Comparison of ENCODE assay signal across 9 cellular contexts in the genomic region with DNA sequence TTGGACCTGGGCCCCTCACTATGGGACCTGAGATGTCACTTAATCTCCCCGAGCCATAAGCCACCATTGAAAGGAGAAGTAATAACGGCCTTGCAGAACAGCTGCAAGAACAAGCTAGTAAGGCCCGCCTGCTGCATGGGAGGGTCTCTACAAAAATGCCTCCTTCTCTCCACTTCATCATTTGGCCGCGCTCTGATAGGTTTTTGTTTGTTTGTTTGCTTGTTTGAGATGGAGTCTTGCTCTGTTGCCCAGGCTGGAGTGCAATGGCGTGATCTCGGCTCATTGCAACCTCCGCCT.
A peak's percentile ranks its signal among the peaks of the same experiment; 100 is the strongest.
DNase-seq lines count a peak whose midpoint lies in the region; ATAC-seq and TF ChIP-seq lines count a peak whose summit lies in the region.
"Had no signal": no experiment of that assay in that cellular context is flagged by ENCODE, and none has a peak within 500 bp of the region (broad histone marks: within the 10 kb centered on the region; RNA-seq: fewer than 3 reads in every experiment).

No MANE protein-coding gene starts in this region.

- no peak overlapping the region for H3K4me3 ChIP-seq in CD4-positive, CD25-positive, alpha-beta regulatory T cell (ENCODE audit: low read depth, low read length)
- H3K4me3 ChIP-seq in HL-60 (replicated peaks; ENCODE audit: insufficient read depth, low read length) (no peak overlapping the region), neural progenitor cell (no peak overlapping the region)
- H3K4me3 ChIP-seq: HAP-1, Peyer's patch had no signal

- no peaks in the 10 kb centered on the region for H3K36me3 Mint-ChIP-seq in CD4-positive, CD25-positive, alpha-beta regulatory T cell
- H3K36me3 Mint-ChIP-seq in T-helper 17 cell (ENCODE audit: low read depth) (no peaks in the 10 kb centered on the region), neural progenitor cell (no peaks in the 10 kb centered on the region)

- H3K27ac ChIP-seq in CD4-positive, CD25-positive, alpha-beta regulatory T cell (ENCODE audit: insufficient read depth, low read length, poor library complexity, severe bottlenecking): no peak overlapping the region
- H3K27ac ChIP-seq in HL-60 (replicated peaks): peak overlapping the region; percentile 8; the same call in 1 of the 2 replicates
- no peak overlapping the region for H3K27ac ChIP-seq in neural progenitor cell
- H3K27ac ChIP-seq: Peyer's patch had no signal

- no peak overlapping the region for H3K4me2 ChIP-seq in neural progenitor cell

- H3K9me3 ChIP-seq in CD4-positive, CD25-positive, alpha-beta regulatory T cell (ENCODE audit: control insufficient read depth in 2 of 2, low read length in 2 of 2): no peaks in the 10 kb centered on the region
- H3K9me3 ChIP-seq in T-helper 17 cell (ENCODE audit: control insufficient read depth, low read length, poor library complexity, severe bottlenecking): no peaks in the 10 kb centered on the region
- H3K9me3 ChIP-seq in neural progenitor cell (ENCODE audit: low read depth): no peaks in the 10 kb centered on the region
- H3K9me3 ChIP-seq: HAP-1, Peyer's patch had no signal

- no peak overlapping the region for H3K27ac Mint-ChIP-seq in CD4-positive, CD25-positive, alpha-beta regulatory T cell
- H3K27ac Mint-ChIP-seq in T-helper 17 cell (peak overlapping the region; percentile 74), neural progenitor cell (peak overlapping the region; percentile 72)

- no peak for TF ChIP-seq CTCF in HL-60 (IDR thresholded peaks at IDR 0.05; ENCODE audit: insufficient read depth, low read length)
- no peak for TF ChIP-seq CTCF in neural progenitor cell (IDR thresholded peaks at IDR 0.05)

- H2AFZ ChIP-seq in neural progenitor cell (replicated peaks): no peak overlapping the region

- H4K20me1 ChIP-seq in neural progenitor cell (ENCODE audit: low read depth): no peaks in the 10 kb centered on the region

- no peak for ATAC-seq in CD4-positive, CD25-positive, alpha-beta regulatory T cell (ENCODE audit: low read depth in 2 of 2)
- ATAC-seq in T-helper 17 cell: no peak
- no peak for ATAC-seq in left lobe of liver

- DNase-seq in CD4-positive, CD25-positive, alpha-beta regulatory T cell: no peak
- DNase-seq in HL-60 (ENCODE audit: low read depth in 1 of 2, low spot score in 1 of 2) (peak in 1 of 2 experiments; percentile 52), T-helper 17 cell (no peak), neural progenitor cell (ENCODE audit: low spot score) (no peak), left lobe of liver (ENCODE audit: low spot score) (no peak), retina (no peak)
- DNase-seq in activated effector memory CD4-positive, alpha-beta T cell treated with anti-CD3 and anti-CD28 coated beads, Interleukin-2, amount 50 U/mL, for 16 hours: no peak

- H3K9ac ChIP-seq in neural progenitor cell: no peak overlapping the region

- H3F3A ChIP-seq in neural progenitor cell (ENCODE audit: low read depth): peaks cover 5% of the 10 kb centered on the region

- peaks cover 27% of the 10 kb centered on the region for H3K4me1 ChIP-seq in CD4-positive, CD25-positive, alpha-beta regulatory T cell (ENCODE audit: control insufficient read depth, insufficient read depth, low read length, poor library complexity, severe bottlenecking)
- H3K4me1 ChIP-seq in neural progenitor cell: peaks cover 16% of the 10 kb centered on the region
- H3K4me1 ChIP-seq: HAP-1 had no signal

- H3K4me1 Mint-ChIP-seq in CD4-positive, CD25-positive, alpha-beta regulatory T cell: peaks cover 27 to 45% (median 31%) of the 10 kb centered on the region in 4 donors
- H3K4me1 Mint-ChIP-seq in T-helper 17 cell (peaks cover 33% of the 10 kb centered on the region), neural progenitor cell (peaks cover 53% of the 10 kb centered on the region)

- no peaks in the 10 kb centered on the region for H3K36me3 ChIP-seq in CD4-positive, CD25-positive, alpha-beta regulatory T cell (ENCODE audit: control insufficient read depth, insufficient read depth, low read length)
- H3K36me3 ChIP-seq in neural progenitor cell: no peaks in the 10 kb centered on the region
- H3K36me3 ChIP-seq: HAP-1, Peyer's patch had no signal

- H3K27me3 ChIP-seq in CD4-positive, CD25-positive, alpha-beta regulatory T cell (ENCODE audit: control insufficient read depth, insufficient read depth, low read length): no peaks in the 10 kb centered on the region
- H3K27me3 ChIP-seq in HL-60 (ENCODE audit: insufficient read depth, poor library complexity, severe bottlenecking): no peaks in the 10 kb centered on the region
- H3K27me3 ChIP-seq in neural progenitor cell: no peaks in the 10 kb centered on the region
- H3K27me3 ChIP-seq: Peyer's patch had no signal

- no peaks in the 10 kb centered on the region for H3K9me3 Mint-ChIP-seq in CD4-positive, CD25-positive, alpha-beta regulatory T cell
- H3K9me3 Mint-ChIP-seq in neural progenitor cell: no peaks in the 10 kb centered on the region

- no peaks in the 10 kb centered on the region for H3K27me3 Mint-ChIP-seq in CD4-positive, CD25-positive, alpha-beta regulatory T cell
- H3K27me3 Mint-ChIP-seq in T-helper 17 cell: no peaks in the 10 kb centered on the region
- H3K27me3 Mint-ChIP-seq in neural progenitor cell (ENCODE audit: insufficient read depth, low read depth): peaks cover 9% of the 10 kb centered on the region

- H3K79me2 ChIP-seq in neural progenitor cell (ENCODE audit: low read depth): no peaks in the 10 kb centered on the region

- peak overlapping the region in 3 of 4 donors; percentile 38 to 62 (median 52) for H3K4me3 Mint-ChIP-seq in CD4-positive, CD25-positive, alpha-beta regulatory T cell
- no peak overlapping the region for H3K4me3 Mint-ChIP-seq in T-helper 17 cell
- H3K4me3 Mint-ChIP-seq in neural progenitor cell: no peak overlapping the region

Comparison
In these comparisons a context has a peak if more than half of its experiments do, and no peak if none do; other contexts are left out.
1. H3K27ac Mint-ChIP-seq: peak in T-helper 17 cell (single experiment) and neural progenitor cell (single experiment); none in CD4-positive, CD25-positive, alpha-beta regulatory T cell (0 of 3).
2. H3K4me3 Mint-ChIP-seq: peak in CD4-positive, CD25-positive, alpha-beta regulatory T cell (3 of 4); none in T-helper 17 cell (single experiment) and neural progenitor cell (single experiment).